In the genomic region with DNA sequence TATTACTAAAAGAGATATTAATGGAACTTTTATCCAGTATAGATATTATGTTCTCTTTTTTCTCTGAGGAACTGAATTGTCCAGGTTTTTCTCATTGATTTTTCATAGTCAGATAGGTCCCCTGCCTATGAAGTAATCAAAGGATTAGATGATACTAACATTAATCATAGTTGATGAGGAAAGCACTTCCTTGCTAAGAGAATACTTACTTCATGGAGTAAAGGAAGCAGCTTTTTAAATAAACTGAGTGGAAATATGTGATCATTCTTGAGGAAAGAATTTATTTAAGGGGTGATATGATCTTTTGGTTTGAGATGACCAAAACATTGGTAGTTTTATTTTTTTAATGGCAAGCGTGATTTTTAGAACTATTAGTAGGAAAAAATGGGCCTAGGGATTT, we compare ENCODE assay signal across 21 cellular contexts.
"Had no signal": no experiment of that assay in that cellular context is flagged by ENCODE, and none has a peak within 500 bp of the region (broad histone marks: within the 10 kb centered on the region; RNA-seq: fewer than 3 reads in every experiment).

No MANE protein-coding gene starts in this region.

- DNase-seq: activated CD4-positive, alpha-beta memory T cell treated with anti-CD3 and anti-CD28 coated beads, Interleukin-2, amount 10 ng/mL, durations not matched to agents 7 days and 5 days; activated CD4-positive, alpha-beta T cell treated with anti-CD3 and anti-CD28 coated beads for 48 hours; activated CD4-positive, CD25-positive, alpha-beta regulatory T cell; activated CD8-positive, alpha-beta memory T cell treated with anti-CD3 and anti-CD28 coated beads, Interleukin-2, amount 10 ng/mL, durations not matched to agents 7 days and 5 days; activated naive CD8-positive, alpha-beta T cell treated with anti-CD3 and anti-CD28 coated beads, Interleukin-2, amount 10 ng/mL, durations not matched to agents 7 days and 5 days; anterior cingulate cortex; central memory CD4-positive, alpha-beta T cell; foreskin melanocyte; glutamatergic neuron; hypothalamus; stimulated activated CD4-positive, alpha-beta T cell treated with anti-CD3 and anti-CD28 coated beads, Interleukin-1b, Interleukin-23, amount 100 ng/mL, for 48 hours; stimulated activated CD8-positive, alpha-beta memory T cell treated with anti-CD3 and anti-CD28 coated beads, Interleukin-4, amount 100 ng/mL, for 48 hours; stimulated activated naive CD4-positive, alpha-beta T cell treated with Interleukin-2 at 50 U/mL for 16 hours; T-helper 1 cell; T-helper 9 cell; thyroid gland had no signal

- H3K27me3 ChIP-seq: thyroid gland had no signal

- H3K36me3 ChIP-seq: thyroid gland had no signal

- H3K4me1 ChIP-seq: thyroid gland had no signal

- H3K4me3 ChIP-seq: coronary artery, lung, thyroid gland had no signal

- H3K27ac ChIP-seq: coronary artery, thyroid gland had no signal

- H3K9me3 ChIP-seq: thyroid gland had no signal

- ATAC-seq: activated CD8-positive, alpha-beta memory T cell treated with anti-CD3 and anti-CD28 coated beads, Interleukin-2, amount 10 ng/mL, durations not matched to agents 7 days and 5 days; esophagus mucosa; natural killer cell treated with Interleukin-12 subunit alpha and Interleukin-12 subunit beta and Interleukin-15 and Interleukin-18, amount 100 ng/mL, for 72 hours; sciatic nerve had no signal
